Comparison of ENCODE assay signal across 8 cellular contexts in the genomic region with DNA sequence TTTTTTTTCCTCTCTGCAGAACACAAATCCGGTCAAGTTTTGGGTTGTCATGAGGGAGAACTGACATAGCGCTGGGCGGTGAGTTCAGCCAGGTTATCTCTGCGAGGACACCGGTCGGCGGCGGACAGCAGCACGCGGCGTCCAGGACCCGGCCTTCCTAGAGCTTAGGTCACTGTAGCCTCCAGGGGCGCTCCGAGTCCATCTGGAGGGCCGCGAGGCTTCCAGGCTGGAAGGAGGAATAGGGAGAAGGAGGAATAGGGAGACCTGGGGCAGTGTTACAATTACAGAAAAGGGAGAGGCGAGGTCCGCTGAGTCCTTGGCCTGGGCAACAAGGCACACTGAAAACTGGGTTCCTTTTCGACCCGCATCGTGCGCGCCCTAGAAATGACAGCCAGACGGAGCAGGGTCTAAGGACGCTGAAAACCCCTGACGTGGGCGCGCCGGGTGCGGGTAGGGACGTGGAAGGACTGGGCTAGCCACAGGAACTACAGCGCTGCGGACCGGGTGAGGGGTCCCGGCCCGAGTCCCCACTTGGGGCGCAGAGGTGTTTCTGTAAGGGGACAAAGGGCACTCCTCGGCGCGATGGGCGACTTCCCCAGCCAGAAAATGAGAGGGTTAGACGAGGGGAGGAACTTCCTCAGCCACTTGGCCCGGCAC. TPM values are rescaled to one million over a fixed set of nuclear protein-coding genes. Genes with fewer than 3 reads are reported as not detected.
DNase-seq lines count a peak whose midpoint lies in the region; ATAC-seq and FAIRE-seq lines count a peak whose summit lies in the region.

No MANE protein-coding gene starts in this region.

- H3K9ac ChIP-seq in muscle layer of colon (ENCODE audit: low read length), result no peak overlapping the region

- no peak overlapping the region for H3K27ac ChIP-seq in muscle layer of colon (ENCODE audit: low read depth, low read length)

- FAIRE-seq in GM19239 (lab: Jason Lieb, UNC), result no peak

- no peaks in the 10 kb centered on the region for H3K9me3 ChIP-seq in muscle layer of colon (ENCODE audit: low read length)

- peak overlapping the region; percentile 22 to 51 for H3K4me3 ChIP-seq in muscle layer of colon (ENCODE audit: low read depth in 1 of 2, low read length in 2 of 2)

- H3K4me1 ChIP-seq in muscle layer of colon (ENCODE audit: insufficient read depth, low read length), result peaks cover 8% of the 10 kb centered on the region

- no peaks in the 10 kb centered on the region for H3K36me3 ChIP-seq in muscle layer of colon (ENCODE audit: insufficient read depth, low read length)

- H3K27me3 ChIP-seq in muscle layer of colon (ENCODE audit: control insufficient read depth in 1 of 2, insufficient read depth in 2 of 2, low read length in 2 of 2), result peaks cover 14 to 23% of the 10 kb centered on the region in 2 donors

- no peak for ATAC-seq in HG02678 (IDR thresholded peaks at IDR 0.05; ENCODE audit: unreplicated experiment)
- ATAC-seq in GM19455 (IDR thresholded peaks at IDR 0.05; ENCODE audit: unreplicated experiment), result no peak

- in situ Hi-C loops in G401 (cut with HindIII; ENCODE audit: low sequenced_read_pairs), result no loop called here

- DNase-seq in G401 (ENCODE audit: low spot score), result peak; percentile 11
- peak; percentile 19 for DNase-seq in NCI-H1105 treated with DMSO at 0.1 percent for 48 hours (lab: John Stamatoyannopoulos, UW)
- peak; percentile 85 for DNase-seq in ecto neural progenitor cell (ENCODE audit: low spot score)
- DNase-seq in DMS79 (lab: John Stamatoyannopoulos, UW), result no peak
- no peak for DNase-seq in GM19239 (ENCODE audit: insufficient read length, low spot score)

RNA-seq across cellular contexts. Expression of a gene that starts 0.5 kb away (rescaled TPM):
- total RNA-seq in G401 (2014; rRNA removed; shearing (Covaris generic)), result 0.06 TPM in 1 of 2 replicates, not detected in the other

Comparison
In these comparisons a context has a peak if more than half of its experiments do, and no peak if none do; other contexts are left out.
1. DNase-seq: peak in G401 (single experiment), NCI-H1105 treated with DMSO at 0.1 percent for 48 hours (single experiment) and ecto neural progenitor cell (single experiment); none in DMS79 (single experiment) and GM19239 (single experiment).